Comparison of ENCODE assay signal across 1 cellular context in the genomic region with DNA sequence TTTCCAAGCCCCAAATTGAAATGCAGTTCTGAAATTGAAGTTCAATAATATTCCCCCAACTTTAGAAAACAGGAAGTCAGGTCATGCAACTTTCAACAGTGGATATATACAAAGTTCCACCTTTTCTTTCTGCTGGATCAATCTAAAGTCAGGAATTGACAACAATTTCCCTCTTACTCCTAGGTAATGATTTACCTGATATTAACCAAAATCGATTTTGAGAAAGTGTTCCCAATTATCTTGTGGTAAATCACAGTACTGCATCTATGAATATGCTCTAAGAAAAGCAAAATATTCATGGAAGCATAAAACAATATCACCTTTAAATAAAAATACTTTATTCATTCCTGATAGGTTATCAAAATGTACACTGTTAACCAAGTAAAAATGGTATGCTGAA.
TF ChIP-seq lines count a peak whose summit lies in the region.

No MANE protein-coding gene starts in this region.

TF ChIP-seq in liver, 16 proteins besides CTCF, POLR2A, EP300 and RAD21 (continued from another document):
- TF ChIP-seq REST (IDR thresholded peaks at IDR 0.05): no peak
